ENCODE assay signal across 8 cellular contexts in the genomic region with DNA sequence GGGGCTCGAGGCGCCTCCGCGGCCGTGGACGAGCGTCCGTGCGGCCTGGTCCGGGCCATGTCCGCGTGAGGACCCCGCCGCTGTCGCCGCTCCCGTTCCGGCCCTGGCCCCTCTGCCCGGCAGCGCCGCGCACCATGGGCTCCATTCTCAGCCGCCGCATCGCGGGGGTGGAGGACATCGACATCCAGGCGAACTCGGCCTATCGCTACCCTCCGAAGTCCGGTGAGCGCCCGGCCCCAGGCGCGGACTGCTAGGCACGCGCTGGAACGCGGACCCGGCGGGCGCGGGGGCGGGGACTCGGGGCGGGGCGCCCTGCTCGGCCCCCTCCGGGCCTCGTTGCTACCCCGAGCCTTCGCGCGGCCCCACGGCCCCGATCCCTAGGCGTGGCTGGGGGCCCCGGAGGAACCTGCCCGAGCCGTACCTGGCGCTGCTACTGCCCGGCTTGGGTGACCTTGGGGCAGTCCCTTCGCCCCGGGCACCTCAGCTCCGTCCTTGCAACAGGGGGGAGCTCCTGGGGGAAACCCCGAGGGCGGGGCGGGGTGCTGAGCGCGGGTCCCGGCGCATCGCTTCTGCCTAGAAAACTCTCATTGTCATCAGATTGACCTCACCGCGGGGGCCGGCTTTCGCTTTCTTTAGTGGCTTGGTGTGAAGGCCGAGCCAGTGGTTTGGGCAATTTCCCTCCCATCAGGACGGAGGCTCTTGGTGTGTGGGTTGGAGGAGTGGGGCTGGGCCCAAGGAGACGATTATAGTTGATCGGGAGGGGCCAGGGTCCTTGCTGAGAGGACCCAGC. TPM values are rescaled to one million over a fixed set of nuclear protein-coding genes. Genes with fewer than 3 reads are reported as not detected.
A peak's percentile ranks its signal among the peaks of the same experiment; 100 is the strongest.
DNase-seq lines count a peak whose midpoint lies in the region; ATAC-seq and TF ChIP-seq lines count a peak whose summit lies in the region.

No MANE protein-coding gene starts in this region.

- no peak for TF ChIP-seq CTCF in coronary artery (IDR thresholded peaks at IDR 0.05)
- TF ChIP-seq CTCF in right lobe of liver (IDR thresholded peaks at IDR 0.05), result no peak

- in situ Hi-C loops in G401 (cut with HindIII; ENCODE audit: low sequenced_read_pairs), result no loop called here

- peak; percentile 97 for TF ChIP-seq POLR2A in right lobe of liver (IDR thresholded peaks at IDR 0.05)

- peak; percentile 75 for DNase-seq in ELF-1 (ENCODE audit: low read depth, low spot score)
- peak; percentile 53 for DNase-seq in KG1 (lab: John Stamatoyannopoulos, UW)
- DNase-seq in activated CD4-positive, alpha-beta T cell treated with anti-CD3 and anti-CD28 coated beads for 24 hours (ENCODE audit: low read depth in 2 of 2), result peak; percentile 39 to 70
- DNase-seq in coronary artery (ENCODE audit: low spot score), result no peak
- peak; percentile 66 to 83 (median 82) for DNase-seq in right lobe of liver
- peak; percentile 64 to 79 for DNase-seq in stimulated activated CD4-positive, alpha-beta T cell treated with anti-CD3 and anti-CD28 coated beads, Interleukin-4, amount 100 ng/mL, for 48 hours (ENCODE audit: low read depth in 2 of 2)
- DNase-seq in G401 (ENCODE audit: low spot score), result no peak

- no peaks in the 10 kb centered on the region for H3K9me3 ChIP-seq in right lobe of liver

- peaks cover 0 to 21% (median 7%) of the 10 kb centered on the region in 4 donors for H3K4me1 ChIP-seq in right lobe of liver

- H3K4me3 ChIP-seq in coronary artery (peak overlapping the region; percentile 97), right lobe of liver (peak overlapping the region; percentile 92 to 99 (median 97))

- WGBS in right lobe of liver (ENCODE audit: insufficient coverage, low coverage, low lambda C conversion rate, missing lambda C conversion rate), result 0% methylated on average over 8 of the region's 82 CpGs

- no peaks in the 10 kb centered on the region for H3K36me3 ChIP-seq in right lobe of liver

- ATAC-seq in GM21619 (IDR thresholded peaks at IDR 0.05; ENCODE audit: unreplicated experiment) (peak; percentile 54), right lobe of liver (peak; percentile 14 to 45 (median 32))

- intact Hi-C loops in right lobe of liver (cut with DNase I), result no loop called here

- H3K27me3 ChIP-seq in right lobe of liver, result no peaks in the 10 kb centered on the region

- H3K27ac ChIP-seq in coronary artery (peak overlapping the region; percentile 91 to 96), right lobe of liver (peak overlapping the region; percentile 95 to 99 (median 99))

RNA-seq across cellular contexts. Expression of a gene that starts 0.4 kb away (rescaled TPM):
- 10 to 100 TPM; 42.5 to 67.3 (median 49.5) TPM for total RNA-seq in right lobe of liver
- total RNA-seq in G401 (2014; rRNA removed; shearing (Covaris generic)), result 13.3 and 21.4 TPM in 2 replicates

RNA-seq across cellular contexts. Expression of a gene that starts 10.3 kb away (rescaled TPM):
- 10 to 100 TPM in 4 of 6 experiments, 1 to 10 TPM in 2; 6.4 to 29.5 (median 17.2) TPM for total RNA-seq in right lobe of liver
- total RNA-seq in G401 (2014; rRNA removed; shearing (Covaris generic)), result 12.4 and 15.6 TPM in 2 replicates

Comparison
In these comparisons a context has a peak if more than half of its experiments do, and no peak if none do; other contexts are left out.
1. DNase-seq: peak in ELF-1 (single experiment), KG1 (single experiment), activated CD4-positive, alpha-beta T cell treated with anti-CD3 and anti-CD28 coated beads for 24 hours (2 of 2), right lobe of liver (3 of 3) and stimulated activated CD4-positive, alpha-beta T cell treated with anti-CD3 and anti-CD28 coated beads, Interleukin-4, amount 100 ng/mL, for 48 hours (2 of 2); none in coronary artery (single experiment) and G401 (single experiment).